ENCODE assay signal across 11 cellular contexts in genomic region chr5:134133995-134134541, GRCh38. TPM values are rescaled to one million over a fixed set of nuclear protein-coding genes. Genes with fewer than 3 reads are reported as not detected.
A peak's percentile ranks its signal among the peaks of the same experiment; 100 is the strongest.
DNase-seq lines count a peak whose midpoint lies in the region; ATAC-seq and TF ChIP-seq lines count a peak whose summit lies in the region.
"Had no signal": no experiment of that assay in that cellular context is flagged by ENCODE, and none has a peak within 500 bp of the region (broad histone marks: within the 10 kb centered on the region; RNA-seq: fewer than 3 reads in every experiment).

No MANE protein-coding gene starts in this region.

- H3K9me3 ChIP-seq in BLaER1 treated with 17β-estradiol and CSF1 and Interleukin-3, amounts not matched to agents 10 nM and 100 nM (replicated peaks in 1 of 11): no peaks in the 10 kb centered on the region
- no peaks in the 10 kb centered on the region for H3K9me3 ChIP-seq in CD8-positive, alpha-beta T cell (ENCODE audit: low read length)
- H3K9me3 ChIP-seq in adrenal gland (replicated peaks in 1 of 3): no peaks in the 10 kb centered on the region
- H3K9me3 ChIP-seq in naive thymus-derived CD4-positive, alpha-beta T cell (ENCODE audit: control insufficient read depth in 2 of 3, low read length in 3 of 3): no peaks in the 10 kb centered on the region
- H3K9me3 ChIP-seq: testis had no signal

- ATAC-seq in CD8-positive, alpha-beta T cell: no peak
- ATAC-seq in naive thymus-derived CD4-positive, alpha-beta T cell: no peak
- ATAC-seq in GM21381 (IDR thresholded peaks at IDR 0.05; ENCODE audit: unreplicated experiment): no peak

- 89 to 100% (median 96%) methylated on average over 1 to 6 of the region's 6 CpGs for WGBS in adrenal gland, 4 donors

- H3K4me3 Mint-ChIP-seq in CD8-positive, alpha-beta T cell: peak overlapping the region; percentile 61
- H3K4me3 Mint-ChIP-seq in naive thymus-derived CD4-positive, alpha-beta T cell: peak overlapping the region in 9 of 10 donors; percentile 74 to 100 (median 93)
- H3K4me3 Mint-ChIP-seq: mesothelial cell of epicardium had no signal

- TF ChIP-seq CTCF in CD8-positive, alpha-beta T cell (IDR thresholded peaks at IDR 0.05): no peak
- no peak for TF ChIP-seq CTCF in adrenal gland (IDR thresholded peaks at IDR 0.05)

- peak in 2 of 7 experiments; percentile 8 to 49 for DNase-seq in CD8-positive, alpha-beta T cell
- DNase-seq in adrenal gland (peak in 5 of 7 donors; percentile 5 to 48 (median 8)), HK-2 (ENCODE audit: unreplicated experiment) (no peak), DMS 273 treated with DMSO at 0.1 percent for 48 hours (lab: John Stamatoyannopoulos, UW) (no peak)
- DNase-seq in naive thymus-derived CD4-positive, alpha-beta T cell: peak in 2 of 9 donors; percentile 5 to 20
- DNase-seq: erythroblast, T-helper 1 cell, testis had no signal

- H3K36me3 Mint-ChIP-seq in CD8-positive, alpha-beta T cell: peaks cover 88% of the 10 kb centered on the region
- H3K36me3 Mint-ChIP-seq in naive thymus-derived CD4-positive, alpha-beta T cell: peaks cover 17 to 62% (median 44%) of the 10 kb centered on the region in 5 donors

- H4K20me1 ChIP-seq in BLaER1 treated with 17β-estradiol and CSF1 and Interleukin-3, amounts not matched to agents 10 nM and 100 nM: peaks cover 87 to 100% (median 97%) of the 10 kb centered on the region in 11 experiments

- peak overlapping the region in 9 of 11 experiments; percentile 15 to 84 (median 69); a peak in 16 of 22 replicates for H3K4me2 ChIP-seq in BLaER1 treated with 17β-estradiol and CSF1 and Interleukin-3, amounts not matched to agents 10 nM and 100 nM

- 0 out of 22 replicates have a peak overlapping the region, but pooled peaks of 1 of the 11 experiments have one; percentile 1 for H3K9ac ChIP-seq in BLaER1 treated with 17β-estradiol and CSF1 and Interleukin-3, amounts not matched to agents 10 nM and 100 nM

- H3K4me1 ChIP-seq in BLaER1 treated with 17β-estradiol and CSF1 and Interleukin-3, amounts not matched to agents 10 nM and 100 nM: peaks cover 36 to 84% (median 66%) of the 10 kb centered on the region in 10 experiments
- H3K4me1 ChIP-seq in CD8-positive, alpha-beta T cell (ENCODE audit: insufficient read depth, low read length): peaks cover 98% of the 10 kb centered on the region
- H3K4me1 ChIP-seq in adrenal gland (replicated peaks in 1 of 2): peaks cover 0 to 15% of the 10 kb centered on the region in 2 donors
- peaks cover 91 to 95% of the 10 kb centered on the region in 2 donors for H3K4me1 ChIP-seq in naive thymus-derived CD4-positive, alpha-beta T cell (ENCODE audit: control insufficient read depth in 2 of 2, insufficient read depth in 2 of 2, low read length in 2 of 2)
- H3K4me1 ChIP-seq: testis had no signal

- no peak for TF ChIP-seq POLR2A in adrenal gland (IDR thresholded peaks at IDR 0.05)

- no peaks in the 10 kb centered on the region for H3K27me3 ChIP-seq in BLaER1 treated with 17β-estradiol and CSF1 and Interleukin-3, amounts not matched to agents 10 nM and 100 nM
- no peaks in the 10 kb centered on the region for H3K27me3 ChIP-seq in CD8-positive, alpha-beta T cell (ENCODE audit: insufficient read depth, low read length)
- H3K27me3 ChIP-seq in adrenal gland: no peaks in the 10 kb centered on the region
- no peaks in the 10 kb centered on the region for H3K27me3 ChIP-seq in naive thymus-derived CD4-positive, alpha-beta T cell (ENCODE audit: control insufficient read depth in 2 of 2, insufficient read depth in 2 of 2, low read length in 2 of 2)
- H3K27me3 ChIP-seq: testis had no signal

- H3K36me3 ChIP-seq in BLaER1 treated with 17β-estradiol and CSF1 and Interleukin-3, amounts not matched to agents 10 nM and 100 nM: peaks cover 32 to 89% (median 56%) of the 10 kb centered on the region in 11 experiments
- peaks cover 72% of the 10 kb centered on the region for H3K36me3 ChIP-seq in CD8-positive, alpha-beta T cell (ENCODE audit: insufficient read depth, low read length)
- H3K36me3 ChIP-seq in adrenal gland (replicated peaks in 1 of 2): peaks cover 0 to 40% of the 10 kb centered on the region in 2 donors
- H3K36me3 ChIP-seq in naive thymus-derived CD4-positive, alpha-beta T cell (ENCODE audit: control insufficient read depth in 2 of 3, insufficient read depth in 3 of 3, low read length in 3 of 3): peaks cover 15 to 88% (median 53%) of the 10 kb centered on the region in 3 experiments

- CTCF ChIA-PET in CD8-positive, alpha-beta T cell (lab: Charles Lee): interaction anchor here (2.1 to 29.2 kb wide), 2 partner anchors 91 to 108 kb away, joined by 5 to 773 read pairs; no protein-coding TSS in a partner anchor
- CTCF ChIA-PET in naive thymus-derived CD4-positive, alpha-beta T cell (lab: Charles Lee): interaction anchor here (18.5 to 28.5 kb wide), 2 partner anchors 17 to 95 kb away, joined by 365 to 394 read pairs; partner anchors contain the start of gene TCF7

- H3K27ac ChIP-seq in BLaER1 treated with 17β-estradiol and CSF1 and Interleukin-3, amounts not matched to agents 10 nM and 100 nM: no peak overlapping the region
- H3K27ac ChIP-seq in CD8-positive, alpha-beta T cell (ENCODE audit: low read depth, low read length): peak overlapping the region; percentile 64
- H3K27ac ChIP-seq in adrenal gland: no peak overlapping the region
- H3K27ac ChIP-seq in naive thymus-derived CD4-positive, alpha-beta T cell (ENCODE audit: low read depth, low read length): peak overlapping the region; percentile 97
- H3K27ac ChIP-seq: testis had no signal

- H3K9me3 Mint-ChIP-seq in CD8-positive, alpha-beta T cell: no peaks in the 10 kb centered on the region
- H3K9me3 Mint-ChIP-seq in naive thymus-derived CD4-positive, alpha-beta T cell: peaks cover 0 to 3% (median 0%) of the 10 kb centered on the region in 11 donors
- H3K9me3 Mint-ChIP-seq: mesothelial cell of epicardium had no signal

- POLR2A ChIA-PET in CD8-positive, alpha-beta T cell (lab: Charles Lee): interaction anchor here (1.0 kb wide), 1 partner anchor 65 kb away, joined by 3 read pairs; no protein-coding TSS in a partner anchor
- POLR2A ChIA-PET in naive thymus-derived CD4-positive, alpha-beta T cell (lab: Charles Lee): interaction anchor here (1.4 to 48.2 kb wide), 4 partner anchors 42 to 88 kb away, joined by 3 to 1333 read pairs (median 14); partner anchors contain the start of gene SKP1

- H3K4me1 Mint-ChIP-seq in CD8-positive, alpha-beta T cell (ENCODE audit: low read depth): peaks cover 94% of the 10 kb centered on the region
- peaks cover 56 to 100% (median 90%) of the 10 kb centered on the region in 7 donors for H3K4me1 Mint-ChIP-seq in naive thymus-derived CD4-positive, alpha-beta T cell
- H3K4me1 Mint-ChIP-seq: mesothelial cell of epicardium had no signal

- no peak overlapping the region for H3K4me3 ChIP-seq in BLaER1 treated with 17β-estradiol and CSF1 and Interleukin-3, amounts not matched to agents 10 nM and 100 nM
- H3K4me3 ChIP-seq in CD8-positive, alpha-beta T cell (ENCODE audit: low read depth, low read length): peak overlapping the region; percentile 52
- H3K4me3 ChIP-seq in adrenal gland: no peak overlapping the region
- H3K4me3 ChIP-seq in naive thymus-derived CD4-positive, alpha-beta T cell (ENCODE audit: low read length): peak overlapping the region; percentile 86
- H3K4me3 ChIP-seq: testis had no signal

- intact Hi-C loops in CD8-positive, alpha-beta T cell (cut with DNase I, micrococcal nuclease): loop anchor here in 1 of 2 experiments (2.0 kb wide), 1 partner anchor 47 kb away; no protein-coding TSS in a partner anchor
- intact Hi-C loops in adrenal gland (cut with DNase I): no loop called here
- intact Hi-C loops in naive thymus-derived CD4-positive, alpha-beta T cell (cut with micrococcal nuclease): no loop called here

- no peaks in the 10 kb centered on the region for H3K27me3 Mint-ChIP-seq in CD8-positive, alpha-beta T cell (ENCODE audit: low read depth)
- peaks cover 0 to 2% (median 0%) of the 10 kb centered on the region in 5 donors for H3K27me3 Mint-ChIP-seq in naive thymus-derived CD4-positive, alpha-beta T cell

- H3K27ac Mint-ChIP-seq in CD8-positive, alpha-beta T cell: peak overlapping the region; percentile 96
- H3K27ac Mint-ChIP-seq in naive thymus-derived CD4-positive, alpha-beta T cell: peak overlapping the region in 8 of 9 donors; percentile 90 to 99 (median 98)
- H3K27ac Mint-ChIP-seq: mesothelial cell of epicardium had no signal

RNA-seq across cellular contexts. Expression of gene TCF7, which starts 19.6 kb away (rescaled TPM):
- total RNA-seq in CD8-positive, alpha-beta T cell: 100 to 1,000 TPM; 517 to 538 TPM
- 1 to 10 TPM; 6.2 to 9.6 (median 7.6) TPM for total RNA-seq in adrenal gland
- polyA plus RNA-seq in adrenal gland: 1 to 10 TPM; 3.9 to 5.4 (median 5.1) TPM
- total RNA-seq in naive thymus-derived CD4-positive, alpha-beta T cell: 1,000 to 10,000 TPM in 2 of 5 experiments, 100 to 1,000 TPM in 3; 203 to 1,066 (median 643) TPM
- polyA plus RNA-seq in naive thymus-derived CD4-positive, alpha-beta T cell: 100 to 1,000 TPM; 356 to 560 TPM

RNA-seq across cellular contexts. Expression of gene SKP1, which starts 42.7 kb away (rescaled TPM):
- total RNA-seq in CD8-positive, alpha-beta T cell: 100 to 1,000 TPM; 290 to 301 TPM
- 100 to 1,000 TPM; 262 to 522 (median 377) TPM for total RNA-seq in adrenal gland
- polyA plus RNA-seq in adrenal gland: 1,000 to 10,000 TPM in 1 of 3 donors, 100 to 1,000 TPM in 2; 121 to 1,485 (median 274) TPM
- total RNA-seq in naive thymus-derived CD4-positive, alpha-beta T cell: 100 to 1,000 TPM; 224 to 287 (median 268) TPM
- polyA plus RNA-seq in naive thymus-derived CD4-positive, alpha-beta T cell: 1,000 to 10,000 TPM; 1,257 to 1,361 TPM

Comparison
In these comparisons a context has a peak if more than half of its experiments do, and no peak if none do; other contexts are left out.
1. H3K27ac ChIP-seq: peak in CD8-positive, alpha-beta T cell (single experiment) and naive thymus-derived CD4-positive, alpha-beta T cell (single experiment); none in BLaER1 treated with 17β-estradiol and CSF1 and Interleukin-3, amounts not matched to agents 10 nM and 100 nM (0 of 11) and adrenal gland (0 of 5).
2. H3K4me3 ChIP-seq: peak in CD8-positive, alpha-beta T cell (single experiment) and naive thymus-derived CD4-positive, alpha-beta T cell (single experiment); none in BLaER1 treated with 17β-estradiol and CSF1 and Interleukin-3, amounts not matched to agents 10 nM and 100 nM (0 of 10) and adrenal gland (0 of 4).
3. DNase-seq: peak in adrenal gland (5 of 7); none in HK-2 (single experiment) and DMS 273 treated with DMSO at 0.1 percent for 48 hours (single experiment).
4. RNA of gene TCF7, which starts 19.6 kb away (total RNA-seq): 203 to 1,066 TPM in naive thymus-derived CD4-positive, alpha-beta T cell and 517 to 538 TPM in CD8-positive, alpha-beta T cell; 6.2 to 9.6 TPM in adrenal gland; every median in the first group is over 10 times any median in the second.